Comparison of ENCODE assay signal across 9 cellular contexts in the genomic region with DNA sequence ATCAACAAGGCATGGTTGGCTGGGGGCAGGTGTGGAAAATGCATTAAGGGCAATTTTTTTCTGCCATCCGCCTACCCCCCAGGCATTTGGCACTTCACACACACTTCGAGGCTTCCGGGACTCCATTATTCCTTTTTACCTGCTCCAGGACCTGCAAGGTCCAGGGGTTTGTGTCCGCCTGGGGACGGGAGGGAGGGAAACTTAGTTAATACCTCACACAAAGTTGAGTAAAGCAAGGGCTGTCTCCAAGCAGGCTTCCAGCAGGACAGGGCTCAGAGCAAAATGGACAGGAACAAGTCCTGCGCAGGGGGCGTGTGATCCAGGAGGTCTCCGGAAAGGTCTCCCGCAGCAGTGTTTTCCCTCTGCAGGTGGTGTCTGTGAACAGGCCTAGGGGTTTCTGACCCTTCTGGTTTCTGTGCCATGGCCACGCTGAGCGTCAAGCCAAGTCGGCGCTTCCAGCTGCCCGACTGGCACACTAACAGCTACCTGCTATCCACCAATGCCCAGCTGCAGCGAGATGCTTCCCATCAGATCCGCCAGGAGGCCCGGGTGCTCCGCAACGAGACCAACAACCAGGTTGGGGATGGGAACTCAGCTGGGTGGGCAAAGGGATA. TPM values are rescaled to one million over a fixed set of nuclear protein-coding genes. Genes with fewer than 3 reads are reported as not detected.
DNase-seq lines count a peak whose midpoint lies in the region; ATAC-seq, FAIRE-seq and TF ChIP-seq lines count a peak whose summit lies in the region.
"Had no signal": no experiment of that assay in that cellular context is flagged by ENCODE, and none has a peak within 500 bp of the region (broad histone marks: within the 10 kb centered on the region; RNA-seq: fewer than 3 reads in every experiment).

No MANE protein-coding gene starts in this region.

- H4K91ac ChIP-seq in H1 (replicated peaks; ENCODE audit: insufficient read length, low read length), result no peak overlapping the region

- peaks cover 5% of the 10 kb centered on the region in 3 donors for H3K4me1 Mint-ChIP-seq in IgD-negative memory B cell
- peaks cover 5% of the 10 kb centered on the region for H3K4me1 Mint-ChIP-seq in nephron

- H3K27ac ChIP-seq in ACC112 (ENCODE audit: low read depth, low read length) (no peak overlapping the region), H1 (ENCODE audit: low read depth, low read length) (peak overlapping the region; percentile 33; the same call in 1 of the 2 replicates)

- H2AK5ac ChIP-seq in H1 (ENCODE audit: low read depth, low read length), result no peak overlapping the region

- no peak overlapping the region for H4K5ac ChIP-seq in H1 (ENCODE audit: insufficient read length, low read depth, low read length)

- TF ChIP-seq EP300 in H1 (IDR thresholded peaks at IDR 0.05; ENCODE audit: borderline replicate concordance in 1 of 2, low read depth in 2 of 2, low read length in 2 of 2), result no peak

- peak overlapping the region; percentile 11 for H4K8ac ChIP-seq in H1 (ENCODE audit: extremely low read depth, insufficient read depth, low read length)

- H3K23me2 ChIP-seq in H1 (ENCODE audit: low read depth, low read length), result peaks cover 11% of the 10 kb centered on the region; the same call in 1 of the 2 replicates

- H3K14ac ChIP-seq in H1 (ENCODE audit: insufficient read length), result no peak overlapping the region

- DNase-seq in H1 (ENCODE audit: low read depth in 1 of 2, low spot score in 2 of 2) (peak in 1 of 2 experiments; percentile 55), LoVo (ENCODE audit: low spot score) (no peak), KBM-7 (no peak)

- peak overlapping the region in 2 of 4 experiments; percentile 71 to 73; a peak in 3 of 7 replicates for H3K9ac ChIP-seq in H1 (replicated peaks in 1 of 4; ENCODE audit: extremely low read depth in 1 of 4, low read depth in 3 of 4, low read length in 3 of 4)

- H3K9me3 ChIP-seq in H1 (ENCODE audit: insufficient read depth in 2 of 2, low read depth in 1 of 2, low read length in 1 of 2), result no peaks in the 10 kb centered on the region

- 0 out of 3 replicates have a peak, but pooled peaks of 1 of the 2 experiments have one; percentile 1 for TF ChIP-seq POLR2A in H1 (IDR thresholded peaks at IDR 0.05; ENCODE audit: control extremely low read depth in 1 of 2, low read depth in 2 of 2, low read length in 2 of 2)

- peaks cover 24% of the 10 kb centered on the region for H3K27me3 Mint-ChIP-seq in IgD-negative memory B cell
- H3K27me3 Mint-ChIP-seq in nephron (ENCODE audit: low read depth), result no peaks in the 10 kb centered on the region

- H3K56ac ChIP-seq in H1 (replicated peaks; ENCODE audit: insufficient read length, low read depth, low read length), result no peak overlapping the region

- peaks cover 0 to 4% of the 10 kb centered on the region in 2 experiments for H4K20me1 ChIP-seq in H1 (replicated peaks in 1 of 2; ENCODE audit: control insufficient read depth in 1 of 2, insufficient read depth in 2 of 2, low read length in 2 of 2)

- H3K9me3 Mint-ChIP-seq in IgD-negative memory B cell (no peaks in the 10 kb centered on the region), nephron (no peaks in the 10 kb centered on the region)

- peak overlapping the region; percentile 70 for H2AFZ ChIP-seq in ACC112 (ENCODE audit: low read length, unreplicated experiment)
- H2AFZ ChIP-seq in H1 (ENCODE audit: low read length), result no peak overlapping the region

- H3K36me3 Mint-ChIP-seq in IgD-negative memory B cell (no peaks in the 10 kb centered on the region), nephron (ENCODE audit: low read depth) (no peaks in the 10 kb centered on the region)

- in situ Hi-C loops in KBM-7 (cut with MboI; ENCODE audit: low pct_unique_long_range_greater_than_20kb, low sequenced_read_pairs), result no loop called here

- H2BK120ac ChIP-seq in H1 (replicated peaks; ENCODE audit: low read depth, low read length), result no peak overlapping the region

- peak overlapping the region; percentile 55 to 79 for H3K4me2 ChIP-seq in H1 (ENCODE audit: insufficient read depth in 1 of 2, low read depth in 2 of 2, low read length in 2 of 2)

- 65% methylated on average over 19 of the region's 19 CpGs; no CpG with 5 or more reads in 1 of the 2 experiments for WGBS in H1 (ENCODE audit: extremely low coverage in 1 of 2, insufficient coverage in 1 of 2, insufficient read length in 1 of 2, insufficient replicate concordance in 2 of 2, low coverage in 1 of 2, low lambda C conversion rate in 2 of 2, missing lambda C conversion rate in 1 of 2), 2 experiments

- H3K4ac ChIP-seq in H1 (replicated peaks; ENCODE audit: insufficient read length, low read depth, low read length), result no peak overlapping the region

- peak overlapping the region in 3 of 4 donors; percentile 30 to 37 (median 35) for H3K4me3 Mint-ChIP-seq in IgD-negative memory B cell
- H3K4me3 Mint-ChIP-seq in nephron, result peak overlapping the region; percentile 79 to 84 (median 80)

- TF ChIP-seq RAD21 in H1 (IDR thresholded peaks at IDR 0.05 in 1 of 2, conservative IDR thresholded peaks at IDR 0.05 in 1 of 2; ENCODE audit: low read depth in 2 of 2, low read length in 2 of 2), result no peak

- peak overlapping the region; percentile 35; the same call in 1 of the 2 replicates for H2BK5ac ChIP-seq in H1 (ENCODE audit: low read depth, low read length)

- CTCF ChIA-PET in H1 (lab: Charles Lee; ENCODE audit: partially characterized antibody), result interaction anchor here (1.4 to 4.0 kb wide), 2 partner anchors 12 to 171 kb away, joined by 5 to 38 read pairs; no protein-coding TSS in a partner anchor

- H3K79me2 ChIP-seq in ACC112 (ENCODE audit: control insufficient read depth, insufficient read depth, low read length, unreplicated experiment) (peaks cover 8% of the 10 kb centered on the region), H1 (ENCODE audit: control insufficient read depth in 1 of 2, insufficient read depth in 2 of 2, low read length in 2 of 2) (peaks cover 0 to 5% of the 10 kb centered on the region in 2 experiments; a peak in 2 of 4 replicates)

- H2BK20ac ChIP-seq in H1 (ENCODE audit: low read length), result no peak overlapping the region

- H2BK15ac ChIP-seq in H1 (ENCODE audit: low read length), result no peak overlapping the region

- H3K27ac Mint-ChIP-seq in IgD-negative memory B cell (peak overlapping the region in 1 of 3 donors; percentile 9), nephron (peak overlapping the region; percentile 47 to 83 (median 81))

- H3K4me1 ChIP-seq in ACC112 (ENCODE audit: control insufficient read depth, insufficient read depth, low read length, unreplicated experiment) (peaks cover 5% of the 10 kb centered on the region), H1 (replicated peaks in 1 of 4; ENCODE audit: control insufficient read depth in 3 of 4, insufficient read depth in 4 of 4, low read length in 3 of 4) (peaks cover 0 to 17% (median 11%) of the 10 kb centered on the region in 4 experiments; a peak in 5 of 7 replicates)

- H3K4me3 ChIP-seq in ACC112 (ENCODE audit: low read depth, low read length) (peak overlapping the region; percentile 77), H1 (ENCODE audit: extremely low read depth in 1 of 4, insufficient read depth in 2 of 4, low read depth in 3 of 4, low read length in 4 of 4) (peak overlapping the region; percentile 22 to 72 (median 64))

- POLR2A ChIA-PET in H1 (lab: Charles Lee; ENCODE audit: partially characterized antibody), result interaction anchor here (0.9 to 1.5 kb wide), 3 partner anchors 11 to 64 kb away, joined by 3 to 4 read pairs (median 4); partner anchors contain the start of gene TRAPPC3

- no peak for FAIRE-seq in H1 (lab: Jason Lieb, UNC)

- no peak for TF ChIP-seq CTCF in H1 (IDR thresholded peaks at IDR 0.05; ENCODE audit: control extremely low read depth in 1 of 3, insufficient read depth in 1 of 3, low read depth in 1 of 3, low read length in 3 of 3)
- TF ChIP-seq CTCF in nephron (IDR thresholded peaks at IDR 0.05; ENCODE audit: unreplicated experiment in 3 of 3), result no peak

- H3K23ac ChIP-seq in H1 (ENCODE audit: insufficient read length), result no peak overlapping the region

- no peaks in the 10 kb centered on the region for H3K27me3 ChIP-seq in ACC112 (ENCODE audit: insufficient read depth, low read length)
- peaks cover 0 to 3% (median 0%) of the 10 kb centered on the region in 4 experiments; a peak in 2 of 7 replicates for H3K27me3 ChIP-seq in H1 (replicated peaks in 1 of 4; ENCODE audit: control insufficient read depth in 3 of 4, extremely low read depth in 1 of 4, insufficient read depth in 3 of 4, low read length in 3 of 4)

- no peaks in the 10 kb centered on the region for H3K36me3 ChIP-seq in ACC112 (ENCODE audit: insufficient read depth, low read length)
- no peaks in the 10 kb centered on the region for H3K36me3 ChIP-seq in H1 (ENCODE audit: control insufficient read depth in 2 of 4, insufficient read depth in 4 of 4, low read length in 3 of 4)

- H3K79me1 ChIP-seq in H1 (ENCODE audit: low read depth, low read length), result peaks cover 1% of the 10 kb centered on the region; the same call in 1 of the 2 replicates

- H2BK12ac ChIP-seq in H1 (ENCODE audit: low read depth, low read length), result no peak overlapping the region

- no peak for ATAC-seq in GM18867 (IDR thresholded peaks at IDR 0.05; ENCODE audit: unreplicated experiment)
- ATAC-seq in HG03342 (IDR thresholded peaks at IDR 0.05; ENCODE audit: unreplicated experiment), result no peak

- H3K18ac ChIP-seq in H1 (ENCODE audit: extremely low read depth, low read length), result no peak overlapping the region

RNA-seq across cellular contexts. Expression of gene TEKT2, which starts 0.7 kb away (rescaled TPM):
- polyA plus RNA-seq in IgD-negative memory B cell (not detected), H1 (2011; rRNA removed) (1.7 and 2.6 TPM in 2 replicates)
- total RNA-seq in H1 (2021; fragmentation: NEBNext Ultra II Directional; extraction: Animal tissue kit (Norgen Biotek cat#: 25700)), result 1.3 and 1.6 TPM in 2 replicates
- 2.4 TPM for polyA plus RNA-seq in H1 (2011; cell fraction: cytosol; rRNA removed)
- 8.2 TPM for polyA plus RNA-seq in H1 (2011; cell fraction: nucleus; rRNA removed)
- 1.7 to 2.5 TPM (median 2.2 TPM) in 4 replicates for polyA plus RNA-seq in H1 (2012, experiment 1 of 2)
- polyA plus RNA-seq in H1 (2012, experiment 2 of 2), result 1.3 TPM
- 0.81 TPM for polyA plus RNA-seq in H1 (2013, experiment 1 of 2)
- polyA plus RNA-seq in H1 (2013, experiment 2 of 2), result 0.75 TPM
- polyA minus RNA-seq in H1 (2011; rRNA and poly(A)+ RNA removed), result 0.80 and 1.4 TPM in 2 replicates
- 2.2 TPM for polyA minus RNA-seq in H1 (2011; cell fraction: cytosol; rRNA and poly(A)+ RNA removed)
- polyA minus RNA-seq in H1 (2011; cell fraction: nucleus; rRNA and poly(A)+ RNA removed), result 3.0 TPM
- total RNA-seq: RPMI7951 had no signal

RNA-seq across cellular contexts. Expression of gene ADPRS, which starts 4.1 kb away (rescaled TPM):
- polyA plus RNA-seq in IgD-negative memory B cell (29.7 TPM), H1 (2011; rRNA removed) (38.1 and 39.4 TPM in 2 replicates)
- 22.9 and 23.9 TPM in 2 replicates for total RNA-seq in H1 (2021; fragmentation: NEBNext Ultra II Directional; extraction: Animal tissue kit (Norgen Biotek cat#: 25700))
- 38.4 TPM for polyA plus RNA-seq in H1 (2011; cell fraction: cytosol; rRNA removed)
- polyA plus RNA-seq in H1 (2011; cell fraction: nucleus; rRNA removed), result 28.3 TPM
- polyA plus RNA-seq in H1 (2012, experiment 1 of 2), result 21.8 to 29.1 TPM (median 27.6 TPM) in 4 replicates
- polyA plus RNA-seq in H1 (2012, experiment 2 of 2), result 30.5 TPM
- 13.3 TPM for polyA plus RNA-seq in H1 (2013, experiment 1 of 2)
- 13.4 TPM for polyA plus RNA-seq in H1 (2013, experiment 2 of 2)
- 19.9 and 22.5 TPM in 2 replicates for polyA minus RNA-seq in H1 (2011; rRNA and poly(A)+ RNA removed)
- 10.1 TPM for polyA minus RNA-seq in H1 (2011; cell fraction: cytosol; rRNA and poly(A)+ RNA removed)
- polyA minus RNA-seq in H1 (2011; cell fraction: nucleus; rRNA and poly(A)+ RNA removed), result 8.7 TPM

RNA-seq across cellular contexts. Expression of gene COL8A2, which starts 40.4 kb away (rescaled TPM):
- polyA plus RNA-seq in IgD-negative memory B cell (not detected), H1 (2011; rRNA removed) (2.1 and 2.4 TPM in 2 replicates)
- 2.4 and 2.8 TPM in 2 replicates for total RNA-seq in H1 (2021; fragmentation: NEBNext Ultra II Directional; extraction: Animal tissue kit (Norgen Biotek cat#: 25700))
- 1.7 TPM for polyA plus RNA-seq in H1 (2011; cell fraction: cytosol; rRNA removed)
- 2.5 TPM for polyA plus RNA-seq in H1 (2011; cell fraction: nucleus; rRNA removed)
- polyA plus RNA-seq in H1 (2012, experiment 1 of 2), result 1.1 to 2.4 TPM (median 1.6 TPM) in 4 replicates
- 1.4 TPM for polyA plus RNA-seq in H1 (2012, experiment 2 of 2)
- polyA plus RNA-seq in H1 (2013, experiment 1 of 2), result 3.2 TPM
- polyA plus RNA-seq in H1 (2013, experiment 2 of 2), result 2.8 TPM
- 1.1 TPM in 2 replicates for polyA minus RNA-seq in H1 (2011; rRNA and poly(A)+ RNA removed)
- polyA minus RNA-seq in H1 (2011; cell fraction: cytosol; rRNA and poly(A)+ RNA removed), result 2.0 TPM
- 1.6 TPM for polyA minus RNA-seq in H1 (2011; cell fraction: nucleus; rRNA and poly(A)+ RNA removed)
